Comparison of ENCODE assay signal across 8 cellular contexts in genomic region chr19:2032296-2032941, GRCh38. TPM values are rescaled to one million over a fixed set of nuclear protein-coding genes. Genes with fewer than 3 reads are reported as not detected.
DNase-seq lines count a peak whose midpoint lies in the region; ATAC-seq and TF ChIP-seq lines count a peak whose summit lies in the region.

No MANE protein-coding gene starts in this region.

- H3K27me3 ChIP-seq in endodermal cell (ENCODE audit: control insufficient read depth, insufficient read depth, low read length, poor library complexity, severe bottlenecking) (no peaks in the 10 kb centered on the region), thyroid gland (no peaks in the 10 kb centered on the region)

- no peaks in the 10 kb centered on the region for H3K9me3 ChIP-seq in endodermal cell (ENCODE audit: control insufficient read depth, low read length)
- H3K9me3 ChIP-seq in thyroid gland = no peaks in the 10 kb centered on the region

- H3K27ac ChIP-seq in VCaP (peak overlapping the region; percentile 94), endodermal cell (ENCODE audit: low read depth, low read length) (no peak overlapping the region), thyroid gland (peak overlapping the region; percentile 93 to 97 (median 94))

- TF ChIP-seq CTCF in VCaP (conservative IDR thresholded peaks at IDR 0.05) = no peak
- TF ChIP-seq CTCF in endodermal cell (conservative IDR thresholded peaks at IDR 0.05) = no peak
- TF ChIP-seq CTCF in thyroid gland (IDR thresholded peaks at IDR 0.05) = no peak

- ATAC-seq in HG02852 (IDR thresholded peaks at IDR 0.05; ENCODE audit: unreplicated experiment) = no peak

- no peaks in the 10 kb centered on the region for H3K36me3 ChIP-seq in endodermal cell (ENCODE audit: control insufficient read depth, insufficient read depth, low read length)
- H3K36me3 ChIP-seq in thyroid gland = no peaks in the 10 kb centered on the region

- H3K4me1 Mint-ChIP-seq in endodermal cell = peaks cover 2% of the 10 kb centered on the region

- H3K27me3 Mint-ChIP-seq in endodermal cell (ENCODE audit: insufficient read depth) = no peaks in the 10 kb centered on the region

- 66 to 84% methylated on average over 9 to 19 of the region's 19 CpGs for WGBS in endodermal cell (ENCODE audit: insufficient coverage in 1 of 2, insufficient read length in 1 of 2), 2 experiments
- WGBS in thyroid gland, 2 donors = 8 to 9% methylated on average over 12 to 19 of the region's 19 CpGs

- peaks cover 17% of the 10 kb centered on the region for H3K9me3 Mint-ChIP-seq in endodermal cell

- peak in 1 of 2 donors; percentile 81 for TF ChIP-seq POLR2A in thyroid gland (IDR thresholded peaks at IDR 0.05)

- no peaks in the 10 kb centered on the region for H3K4me1 ChIP-seq in endodermal cell (ENCODE audit: control insufficient read depth, insufficient read depth, low read length)
- H3K4me1 ChIP-seq in thyroid gland = peaks cover 24 to 49% of the 10 kb centered on the region in 2 donors

- H3K27ac Mint-ChIP-seq in endodermal cell = no peak overlapping the region

- DNase-seq in NCI-H1436 (lab: John Stamatoyannopoulos, UW) (peak; percentile 21), NCI-H1436 treated with DMSO at 0.1 percent for 48 hours (lab: John Stamatoyannopoulos, UW) (no peak), NCI-H187 treated with DMSO at 0.1 percent for 48 hours (lab: John Stamatoyannopoulos, UW) (peak; percentile 86), endodermal cell (peak; percentile 79), mesenteric fat pad (ENCODE audit: low spot score) (peak; percentile 98), thyroid gland (peak; percentile 99)

- H3K36me3 Mint-ChIP-seq in endodermal cell (ENCODE audit: low read depth) = peaks cover 2% of the 10 kb centered on the region

- H3K4me3 Mint-ChIP-seq in endodermal cell = no peak overlapping the region

- no peak overlapping the region for H3K4me3 ChIP-seq in endodermal cell (ENCODE audit: low read length)
- no peak overlapping the region for H3K4me3 ChIP-seq in thyroid gland (replicated peaks in 1 of 3)

- intact Hi-C loops in thyroid gland (cut with DNase I) = no loop called here

- H3K9ac ChIP-seq in endodermal cell (ENCODE audit: extremely low read depth, low read length, poor library complexity, severe bottlenecking) = no peak overlapping the region

RNA-seq across cellular contexts. Expression of gene BTBD2, which starts 16.9 kb away (rescaled TPM):
- 100 to 1,000 TPM; 107 to 112 TPM for total RNA-seq in endodermal cell
- 113 TPM for polyA plus RNA-seq in endodermal cell (2013, experiment 1 of 2)
- 99.4 TPM for polyA plus RNA-seq in endodermal cell (2013, experiment 2 of 2)
- total RNA-seq in mesenteric fat pad = 61.4 TPM
- total RNA-seq in thyroid gland = 10 to 100 TPM; 74.8 to 89.9 (median 76.2) TPM

RNA-seq across cellular contexts. Expression of gene MKNK2, which starts 18.6 kb away (rescaled TPM):
- 100 to 1,000 TPM; 120 to 123 TPM for total RNA-seq in endodermal cell
- 63.1 TPM for polyA plus RNA-seq in endodermal cell (2013, experiment 1 of 2)
- 58.0 TPM for polyA plus RNA-seq in endodermal cell (2013, experiment 2 of 2)
- 240 TPM for total RNA-seq in mesenteric fat pad
- total RNA-seq in thyroid gland = 100 to 1,000 TPM; 106 to 161 (median 123) TPM
